14 cellular contexts compared by ENCODE assay signal in genomic region chr1:76830373-76830772, GRCh38. TPM values are rescaled to one million over a fixed set of nuclear protein-coding genes. Genes with fewer than 3 reads are reported as not detected.
DNase-seq lines count a peak whose midpoint lies in the region; ATAC-seq, FAIRE-seq and TF ChIP-seq lines count a peak whose summit lies in the region.
"Had no signal": no experiment of that assay in that cellular context is flagged by ENCODE, and none has a peak within 500 bp of the region (broad histone marks: within the 10 kb centered on the region; RNA-seq: fewer than 3 reads in every experiment).

No MANE protein-coding gene starts in this region.

- peak; percentile 80 for ATAC-seq in GM18498 (IDR thresholded peaks at IDR 0.05; ENCODE audit: unreplicated experiment)
- peak; percentile 67 for ATAC-seq in GM21367 (IDR thresholded peaks at IDR 0.05; ENCODE audit: unreplicated experiment)
- ATAC-seq in HG03066 (IDR thresholded peaks at IDR 0.05; ENCODE audit: low read depth, unreplicated experiment): peak; percentile 73

- DNase-seq in cardiac fibroblast (ENCODE audit: low read depth in 2 of 2) (peak; percentile 14 to 15), NCI-H1048 (lab: John Stamatoyannopoulos, UW) (no peak), GM12891 (ENCODE audit: insufficient read length, low spot score) (no peak), kidney (no peak), NCI-H345 treated with DMSO at 0.1 percent for 48 hours (lab: John Stamatoyannopoulos, UW; ENCODE audit: unreplicated experiment) (no peak)
- DNase-seq: caudate nucleus; GF-D8; NCI-H2029 treated with DMSO at 0.1 percent for 48 hours; stimulated activated CD4-positive, alpha-beta T cell treated with anti-CD3 and anti-CD28 coated beads, Interleukin-12 subunit alpha, Interleukin-12 subunit beta, amount 100 ng/mL, for 4 hours had no signal

- no peak for TF ChIP-seq CTCF in cardiac fibroblast (IDR thresholded peaks at IDR 0.05; ENCODE audit: low read depth, low read length)
- TF ChIP-seq CTCF in kidney (IDR thresholded peaks at IDR 0.05; ENCODE audit: borderline replicate concordance, extremely low read depth, insufficient read depth): no peak

- no peaks in the 10 kb centered on the region for H3K4me1 ChIP-seq in kidney (ENCODE audit: control insufficient read depth in 1 of 2, insufficient read depth in 1 of 2, low read depth in 1 of 2, low read length in 2 of 2)
- H3K4me1 ChIP-seq: esophagus muscularis mucosa had no signal

- H3K9me3 ChIP-seq in kidney (ENCODE audit: control insufficient read depth in 1 of 2, low read length in 2 of 2): no peaks in the 10 kb centered on the region
- H3K9me3 ChIP-seq: esophagus muscularis mucosa had no signal

- no peak overlapping the region for H3K27ac ChIP-seq in kidney (ENCODE audit: low read depth in 2 of 2, low read length in 2 of 2)
- H3K27ac ChIP-seq: esophagus muscularis mucosa had no signal

- no peak for TF ChIP-seq POLR2A in GM12891 (IDR thresholded peaks at IDR 0.05; ENCODE audit: low read depth, low read length)

- no peak for FAIRE-seq in GM12891 (lab: Jason Lieb, UNC)
- FAIRE-seq in kidney (lab: Jason Lieb, UNC): no peak
- FAIRE-seq: H1 had no signal

- no peak overlapping the region for H3K9ac ChIP-seq in kidney (ENCODE audit: low read length in 2 of 2)

- no peak overlapping the region for H3K4me3 ChIP-seq in cardiac fibroblast (replicated peaks in 1 of 2; ENCODE audit: low read depth in 2 of 2, low read length in 2 of 2)
- H3K4me3 ChIP-seq in kidney (ENCODE audit: low read length in 2 of 2): no peak overlapping the region
- H3K4me3 ChIP-seq: esophagus muscularis mucosa had no signal

- intact Hi-C loops in kidney (cut with DNase I): no loop called here

- no peaks in the 10 kb centered on the region for H3K36me3 ChIP-seq in kidney (ENCODE audit: control insufficient read depth in 1 of 2, insufficient read depth in 2 of 2, low read length in 2 of 2)
- H3K36me3 ChIP-seq: esophagus muscularis mucosa had no signal

TF ChIP-seq in GM12891, 5 proteins besides CTCF, POLR2A, EP300 and RAD21:
- TF ChIP-seq SPI1 (IDR thresholded peaks at IDR 0.05; ENCODE audit: low read depth, low read length): no peak
- no peak for TF ChIP-seq POU2F2 (IDR thresholded peaks at IDR 0.05; ENCODE audit: low read depth, low read length)
- no peak for TF ChIP-seq PAX5 (IDR thresholded peaks at IDR 0.05; ENCODE audit: insufficient read depth, low read length, severe bottlenecking)
- TF ChIP-seq POLR2AphosphoS5 (IDR thresholded peaks at IDR 0.05; ENCODE audit: low read depth, low read length): no peak
- no peak for TF ChIP-seq TAF1 (IDR thresholded peaks at IDR 0.05; ENCODE audit: low read depth, low read length)

RNA-seq across cellular contexts. Expression of gene ST6GALNAC5, which starts 36.9 kb away (rescaled TPM):
- not detected for polyA plus RNA-seq in GM12891 (2012; ENCODE audit: low read depth, missing spikeins)
- total RNA-seq in kidney: 0.50 TPM
- polyA plus RNA-seq in kidney (ENCODE audit: insufficient read depth, low read depth, low replicate concordance): 0.34 TPM

Comparison
In these comparisons a context has a peak if more than half of its experiments do, and no peak if none do; other contexts are left out.
1. DNase-seq: peak in cardiac fibroblast (2 of 2); none in NCI-H1048 (single experiment), GM12891 (single experiment), kidney (single experiment) and NCI-H345 treated with DMSO at 0.1 percent for 48 hours (single experiment).
2. Peak in every context shown above with its lines, with median percentiles within 50 percentile points of each other: ATAC-seq.